3 cellular contexts compared by ENCODE assay signal in genomic region chr22:24481641-24482040, GRCh38.
TF ChIP-seq lines count a peak whose summit lies in the region.

No MANE protein-coding gene starts in this region.

TF ChIP-seq in SK-N-SH, 30 proteins besides CTCF, POLR2A, EP300 and RAD21 (continues in another document):
- TF ChIP-seq, protein P1, sequence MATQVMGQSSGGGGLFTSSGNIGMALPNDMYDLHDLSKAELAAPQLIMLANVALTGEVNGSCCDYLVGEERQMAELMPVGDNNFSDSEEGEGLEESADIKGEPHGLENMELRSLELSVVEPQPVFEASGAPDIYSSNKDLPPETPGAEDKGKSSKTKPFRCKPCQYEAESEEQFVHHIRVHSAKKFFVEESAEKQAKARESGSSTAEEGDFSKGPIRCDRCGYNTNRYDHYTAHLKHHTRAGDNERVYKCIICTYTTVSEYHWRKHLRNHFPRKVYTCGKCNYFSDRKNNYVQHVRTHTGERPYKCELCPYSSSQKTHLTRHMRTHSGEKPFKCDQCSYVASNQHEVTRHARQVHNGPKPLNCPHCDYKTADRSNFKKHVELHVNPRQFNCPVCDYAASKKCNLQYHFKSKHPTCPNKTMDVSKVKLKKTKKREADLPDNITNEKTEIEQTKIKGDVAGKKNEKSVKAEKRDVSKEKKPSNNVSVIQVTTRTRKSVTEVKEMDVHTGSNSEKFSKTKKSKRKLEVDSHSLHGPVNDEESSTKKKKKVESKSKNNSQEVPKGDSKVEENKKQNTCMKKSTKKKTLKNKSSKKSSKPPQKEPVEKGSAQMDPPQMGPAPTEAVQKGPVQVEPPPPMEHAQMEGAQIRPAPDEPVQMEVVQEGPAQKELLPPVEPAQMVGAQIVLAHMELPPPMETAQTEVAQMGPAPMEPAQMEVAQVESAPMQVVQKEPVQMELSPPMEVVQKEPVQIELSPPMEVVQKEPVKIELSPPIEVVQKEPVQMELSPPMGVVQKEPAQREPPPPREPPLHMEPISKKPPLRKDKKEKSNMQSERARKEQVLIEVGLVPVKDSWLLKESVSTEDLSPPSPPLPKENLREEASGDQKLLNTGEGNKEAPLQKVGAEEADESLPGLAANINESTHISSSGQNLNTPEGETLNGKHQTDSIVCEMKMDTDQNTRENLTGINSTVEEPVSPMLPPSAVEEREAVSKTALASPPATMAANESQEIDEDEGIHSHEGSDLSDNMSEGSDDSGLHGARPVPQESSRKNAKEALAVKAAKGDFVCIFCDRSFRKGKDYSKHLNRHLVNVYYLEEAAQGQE (IDR thresholded peaks at IDR 0.05; ENCODE audit: low read depth, low read length), result no peak
- TF ChIP-seq SMC3 (IDR thresholded peaks at IDR 0.05; ENCODE audit: low read depth, low read length) (no peak), GATA2 (CRISPR knock-in tag; IDR thresholded peaks at IDR 0.05) (no peak), MXI1 (IDR thresholded peaks at IDR 0.05; ENCODE audit: low read depth, low read length) (no peak), GABPA (IDR thresholded peaks at IDR 0.05; ENCODE audit: low read depth) (no peak), NRF1 (IDR thresholded peaks at IDR 0.05; ENCODE audit: low read depth, low read length) (no peak), MEF2A (IDR thresholded peaks at IDR 0.05; ENCODE audit: borderline replicate concordance, low read depth) (no peak), IRF3 (IDR thresholded peaks at IDR 0.05; ENCODE audit: low read depth, low read length) (no peak), FOXM1 (IDR thresholded peaks at IDR 0.05; ENCODE audit: low read depth) (no peak), JUND (IDR thresholded peaks at IDR 0.05) (no peak), NFIC (IDR thresholded peaks at IDR 0.05; ENCODE audit: borderline replicate concordance) (no peak), SIN3A (IDR thresholded peaks at IDR 0.05; ENCODE audit: borderline replicate concordance, low read depth, low read length) (no peak), FOSL2 (IDR thresholded peaks at IDR 0.05; ENCODE audit: borderline replicate concordance, low read depth) (no peak), PBX3 (IDR thresholded peaks at IDR 0.05) (no peak), FOXJ3 (CRISPR knock-in tag; IDR thresholded peaks at IDR 0.05) (no peak)
- TF ChIP-seq, protein P2, sequence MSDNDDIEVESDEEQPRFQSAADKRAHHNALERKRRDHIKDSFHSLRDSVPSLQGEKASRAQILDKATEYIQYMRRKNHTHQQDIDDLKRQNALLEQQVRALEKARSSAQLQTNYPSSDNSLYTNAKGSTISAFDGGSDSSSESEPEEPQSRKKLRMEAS (IDR thresholded peaks at IDR 0.05; ENCODE audit: low read depth), result no peak

TF ChIP-seq in SK-N-SH treated with all-trans-retinoic acid at 6 μM for 48 hours, 23 proteins besides CTCF, POLR2A, EP300 and RAD21 (continued from another document):
- no peak for TF ChIP-seq TSHZ2 (CRISPR knock-in tag; IDR thresholded peaks at IDR 0.05)
- no peak for TF ChIP-seq BACH2 (CRISPR knock-in tag; IDR thresholded peaks at IDR 0.05; ENCODE audit: borderline replicate concordance)
- TF ChIP-seq POU6F1 (CRISPR knock-in tag; IDR thresholded peaks at IDR 0.05; ENCODE audit: borderline replicate concordance, low read depth), result no peak
- no peak for TF ChIP-seq TOX (CRISPR knock-in tag; IDR thresholded peaks at IDR 0.05; ENCODE audit: borderline replicate concordance)
- no peak for TF ChIP-seq ESRRG (CRISPR knock-in tag; IDR thresholded peaks at IDR 0.05)
TF ChIP-seq in SK-N-SH treated with all-trans-retinoic acid at 6 μM for 48 hours: peak in this region for 0.

TF ChIP-seq in WTC11, 78 proteins besides CTCF, POLR2A, EP300 and RAD21 (continued from another document):
- TF ChIP-seq, protein P3, sequence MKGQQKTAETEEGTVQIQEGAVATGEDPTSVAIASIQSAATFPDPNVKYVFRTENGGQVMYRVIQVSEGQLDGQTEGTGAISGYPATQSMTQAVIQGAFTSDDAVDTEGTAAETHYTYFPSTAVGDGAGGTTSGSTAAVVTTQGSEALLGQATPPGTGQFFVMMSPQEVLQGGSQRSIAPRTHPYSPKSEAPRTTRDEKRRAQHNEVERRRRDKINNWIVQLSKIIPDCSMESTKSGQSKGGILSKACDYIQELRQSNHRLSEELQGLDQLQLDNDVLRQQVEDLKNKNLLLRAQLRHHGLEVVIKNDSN (CRISPR knock-in tag; IDR thresholded peaks at IDR 0.05), result no peak
- no peak for TF ChIP-seq ETV6 (CRISPR knock-in tag; IDR thresholded peaks at IDR 0.05)
- no peak for TF ChIP-seq PREB (CRISPR knock-in tag; IDR thresholded peaks at IDR 0.05; ENCODE audit: borderline replicate concordance)
- no peak for TF ChIP-seq GTF2I (CRISPR knock-in tag; conservative IDR thresholded peaks at IDR 0.05)
- no peak for TF ChIP-seq TEAD1 (CRISPR knock-in tag; IDR thresholded peaks at IDR 0.05)
- no peak for TF ChIP-seq ZNF532 (CRISPR knock-in tag; IDR thresholded peaks at IDR 0.05; ENCODE audit: borderline replicate concordance)
